Comparison of ENCODE assay signal across 13 cellular contexts in the genomic region with DNA sequence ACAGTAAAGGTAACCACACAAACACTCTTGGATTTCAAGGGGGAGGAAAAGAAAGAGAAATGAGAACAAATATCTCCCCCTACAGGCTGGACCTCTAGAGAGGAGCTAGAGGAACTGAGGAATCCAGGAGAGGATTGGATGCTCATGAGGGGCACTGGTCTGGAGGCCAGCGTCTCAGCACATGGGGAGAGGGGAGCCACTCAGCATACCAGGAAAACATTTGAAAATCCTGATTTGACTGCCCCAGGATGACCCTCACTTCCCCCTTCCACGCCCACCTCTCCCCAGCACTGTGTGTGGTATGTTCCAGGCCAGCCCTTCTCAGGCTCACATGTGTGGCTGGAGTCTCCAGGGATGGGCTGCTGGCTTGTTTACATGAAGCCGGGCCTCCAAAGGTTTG.
DNase-seq lines count a peak whose midpoint lies in the region; ATAC-seq and TF ChIP-seq lines count a peak whose summit lies in the region.
"Had no signal": no experiment of that assay in that cellular context is flagged by ENCODE, and none has a peak within 500 bp of the region (broad histone marks: within the 10 kb centered on the region; RNA-seq: fewer than 3 reads in every experiment).

No MANE protein-coding gene starts in this region.

- no peak overlapping the region for H3K9ac ChIP-seq in H9 (ENCODE audit: extremely low read depth, insufficient read length, low read length)
- H3K9ac ChIP-seq: parathyroid adenoma had no signal

- no peak overlapping the region for H4K5ac ChIP-seq in H9 (ENCODE audit: insufficient read length, low read depth, low read length)

- H3K4me3 ChIP-seq in astrocyte of the cerebellum (ENCODE audit: low read depth, low read length) = no peak overlapping the region
- no peak overlapping the region for H3K4me3 ChIP-seq in uterus
- no peak overlapping the region for H3K4me3 ChIP-seq in MG63
- H3K4me3 ChIP-seq: Peyer's patch, transverse colon had no signal

- H2AK5ac ChIP-seq in H9 (ENCODE audit: insufficient read length, low read length) = no peak overlapping the region

- no peaks in the 10 kb centered on the region for H3K79me1 ChIP-seq in H9 (ENCODE audit: insufficient read depth, low read depth, low read length, poor library complexity, severe bottlenecking)

- no peak overlapping the region for H4K91ac ChIP-seq in H9 (ENCODE audit: insufficient read length, low read depth, low read length)

- no peak overlapping the region for H2BK5ac ChIP-seq in H9 (ENCODE audit: insufficient read length, low read length)

- H2BK12ac ChIP-seq in H9 (ENCODE audit: insufficient read length, low read depth, low read length) = no peak overlapping the region

- TF ChIP-seq POLR2A in uterus (IDR thresholded peaks at IDR 0.05) = no peak

- H3K4me2 ChIP-seq in H9 (ENCODE audit: insufficient read depth, insufficient read length, low read length) = no peak overlapping the region

- H3K14ac ChIP-seq in H9 (ENCODE audit: insufficient read depth, low read length) = no peak overlapping the region

- no peak overlapping the region for H3K18ac ChIP-seq in H9 (ENCODE audit: insufficient read length, low read depth, low read length)

- no peaks in the 10 kb centered on the region; a peak in 1 of 5 replicates for H3K9me3 Mint-ChIP-seq in H9
- no peaks in the 10 kb centered on the region for H3K9me3 Mint-ChIP-seq in immature natural killer cell

- H3T11ph ChIP-seq in H9 (ENCODE audit: low read length) = no peak overlapping the region

- no peaks in the 10 kb centered on the region for H3K36me3 ChIP-seq in uterus
- H3K36me3 ChIP-seq in MG63 = no peaks in the 10 kb centered on the region
- H3K36me3 ChIP-seq: Peyer's patch, transverse colon had no signal

- H3K79me2 ChIP-seq in H9 (ENCODE audit: insufficient read depth, low read length) = no peaks in the 10 kb centered on the region
- H3K79me2 ChIP-seq: parathyroid adenoma had no signal

- no peaks in the 10 kb centered on the region for H3K23me2 ChIP-seq in H9 (ENCODE audit: insufficient read length, low read depth, low read length, poor library complexity, severe bottlenecking)

- no peak overlapping the region for H2BK20ac ChIP-seq in H9 (ENCODE audit: low read depth, low read length, poor library complexity, severe bottlenecking)

- intact Hi-C loops in uterus (cut with DNase I; ENCODE audit: low total_unique reads) = no loop called here

- H3K36me3 Mint-ChIP-seq in H9 (ENCODE audit: insufficient read depth in 1 of 3, low read depth in 3 of 3) = no peaks in the 10 kb centered on the region
- H3K36me3 Mint-ChIP-seq in immature natural killer cell = peaks cover 32 to 45% (median 43%) of the 10 kb centered on the region in 3 donors

- DNase-seq in CD1c-positive myeloid dendritic cell (ENCODE audit: extremely low spot score) = peak; percentile 32
- DNase-seq in H9 = peak; percentile 42
- DNase-seq in astrocyte of the cerebellum (ENCODE audit: low read depth) = no peak
- no peak for DNase-seq in immature natural killer cell
- DNase-seq in inferior parietal cortex (ENCODE audit: extremely low spot score) = no peak
- no peak for DNase-seq in uterus
- no peak for DNase-seq in MG63
- DNase-seq: activated effector memory CD4-positive, alpha-beta T cell treated with Interleukin-2 at 50 U/mL for 16 hours; NCI-H1436 treated with DMSO at 0.1 percent for 48 hours; Peyer's patch; transverse colon had no signal

- H3K4me3 Mint-ChIP-seq in H9 (no peak overlapping the region), immature natural killer cell (no peak overlapping the region)

- H3K27me3 Mint-ChIP-seq in H9 (ENCODE audit: low read depth) (no peaks in the 10 kb centered on the region; the same call in 1 of the 2 replicates), immature natural killer cell (ENCODE audit: low read depth in 3 of 3) (peaks cover 2 to 12% (median 9%) of the 10 kb centered on the region in 3 donors)

- TF ChIP-seq CTCF in H9 (conservative IDR thresholded peaks at IDR 0.05) (peak; percentile 67), astrocyte of the cerebellum (IDR thresholded peaks at IDR 0.05; ENCODE audit: low read depth, low read length, missing control alignments) (peak; percentile 6), uterus (IDR thresholded peaks at IDR 0.05) (no peak)

- H3K9me3 ChIP-seq in H9 (ENCODE audit: control insufficient read depth, low read depth, low read length) (no peaks in the 10 kb centered on the region), uterus (no peaks in the 10 kb centered on the region), MG63 (no peaks in the 10 kb centered on the region)
- H3K9me3 ChIP-seq: Peyer's patch, transverse colon had no signal

- H3K4me1 Mint-ChIP-seq in H9 = peaks cover 9 to 23% of the 10 kb centered on the region in 2 experiments
- H3K4me1 Mint-ChIP-seq in immature natural killer cell = peaks cover 52 to 74% of the 10 kb centered on the region in 2 donors

- H3K23ac ChIP-seq in H9 (ENCODE audit: insufficient read length, low read depth, low read length) = no peak overlapping the region

- no peak overlapping the region for H2AFZ ChIP-seq in H9 (ENCODE audit: low read length)
- H2AFZ ChIP-seq: parathyroid adenoma had no signal

- H3K4ac ChIP-seq in H9 (ENCODE audit: low read depth, low read length) = no peak overlapping the region

- H3K4me1 ChIP-seq in H9 (ENCODE audit: insufficient read depth, low read length) = no peaks in the 10 kb centered on the region
- no peaks in the 10 kb centered on the region for H3K4me1 ChIP-seq in uterus
- H3K4me1 ChIP-seq: parathyroid adenoma, transverse colon had no signal

- H3K27me3 ChIP-seq in H9 (ENCODE audit: insufficient read depth, low read length) (no peaks in the 10 kb centered on the region), uterus (no peaks in the 10 kb centered on the region), MG63 (no peaks in the 10 kb centered on the region)
- H3K27me3 ChIP-seq: Peyer's patch, transverse colon had no signal

- no peak overlapping the region for H4K8ac ChIP-seq in H9 (replicated peaks; ENCODE audit: insufficient read length, low read depth, low read length)

- peak overlapping the region in 1 of 3 experiments; percentile 36; a peak in 2 of 7 replicates for H3K27ac Mint-ChIP-seq in H9
- H3K27ac Mint-ChIP-seq in immature natural killer cell = peak overlapping the region in 5 of 6 donors; percentile 67 to 100 (median 96)

- H3K56ac ChIP-seq in H9 (ENCODE audit: insufficient read length, low read depth, low read length) = no peak overlapping the region

- H3K27ac ChIP-seq in H9 (ENCODE audit: insufficient read length, low read depth, low read length) = no peak overlapping the region
- H3K27ac ChIP-seq in uterus = no peak overlapping the region
- H3K27ac ChIP-seq: parathyroid adenoma, Peyer's patch, transverse colon had no signal

- no peaks in the 10 kb centered on the region for H4K20me1 ChIP-seq in H9 (ENCODE audit: control insufficient read depth, insufficient read depth, insufficient read length)

- no peak overlapping the region for H2BK120ac ChIP-seq in H9 (ENCODE audit: low read depth, low read length, poor library complexity, severe bottlenecking)

- H2BK15ac ChIP-seq in H9 (ENCODE audit: low read depth, low read length) = no peak overlapping the region

- in situ Hi-C loops in astrocyte of the cerebellum (cut with HindIII; ENCODE audit: low sequenced_read_pairs) = no loop called here

- ATAC-seq in HG02588 (IDR thresholded peaks at IDR 0.05; ENCODE audit: unreplicated experiment) = no peak

- WGBS in H9 (ENCODE audit: extremely low coverage, insufficient read length, low lambda C conversion rate) = no CpG with 5 or more reads among the region's 3 CpGs

Comparison
In these comparisons a context has a peak if more than half of its experiments do, and no peak if none do; other contexts are left out.
1. DNase-seq: peak in CD1c-positive myeloid dendritic cell (single experiment) and H9 (single experiment); none in astrocyte of the cerebellum (single experiment), immature natural killer cell (0 of 3), inferior parietal cortex (single experiment), uterus (0 of 2) and MG63 (single experiment).
2. CTCF ChIP-seq: peak in H9 (single experiment) and astrocyte of the cerebellum (single experiment); none in uterus (0 of 4).